Comparison of ENCODE assay signal across 1 cellular context in the genomic region with DNA sequence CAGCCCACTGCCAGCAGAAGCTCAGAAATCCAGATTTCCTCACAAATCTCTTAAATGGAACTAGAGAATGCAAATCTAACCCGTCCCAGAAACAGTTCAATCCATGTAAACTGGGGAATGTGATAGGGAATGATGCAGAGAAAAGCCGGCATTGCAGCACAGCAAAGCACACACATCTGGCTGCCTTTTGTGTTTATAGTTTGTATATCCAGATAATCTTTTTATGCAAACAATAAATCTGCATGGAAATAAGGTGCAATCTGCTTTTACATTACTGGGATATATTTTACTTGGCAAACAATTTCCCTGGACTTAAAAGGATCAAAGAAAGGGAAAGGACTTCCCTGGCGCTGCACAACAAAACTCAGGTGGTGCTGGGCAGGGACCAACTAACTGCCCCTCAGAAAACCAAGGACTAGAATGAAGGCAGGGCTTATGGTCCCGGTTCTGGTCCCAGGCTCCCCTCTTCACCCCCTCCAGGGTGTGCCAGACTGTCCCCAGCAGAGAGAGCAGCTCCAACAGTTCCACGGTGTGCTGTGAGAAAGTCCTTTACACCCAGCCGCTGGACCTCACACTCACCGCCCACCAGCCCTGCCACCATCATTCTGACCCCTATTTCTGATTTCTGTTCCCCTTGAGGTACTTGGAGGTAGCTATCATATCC.
TF ChIP-seq lines count a peak whose summit lies in the region.

No MANE protein-coding gene starts in this region.

TF ChIP-seq in HepG2, 621 proteins besides CTCF, POLR2A, EP300 and RAD21:
- no peak for TF ChIP-seq MAFF (IDR thresholded peaks at IDR 0.05; ENCODE audit: low read depth, low read length)
- TF ChIP-seq RBFOX2 (IDR thresholded peaks at IDR 0.05; ENCODE audit: low read depth, low read length), result peak; percentile 41; the same call in 1 of the 2 replicates
- TF ChIP-seq, protein P1, sequence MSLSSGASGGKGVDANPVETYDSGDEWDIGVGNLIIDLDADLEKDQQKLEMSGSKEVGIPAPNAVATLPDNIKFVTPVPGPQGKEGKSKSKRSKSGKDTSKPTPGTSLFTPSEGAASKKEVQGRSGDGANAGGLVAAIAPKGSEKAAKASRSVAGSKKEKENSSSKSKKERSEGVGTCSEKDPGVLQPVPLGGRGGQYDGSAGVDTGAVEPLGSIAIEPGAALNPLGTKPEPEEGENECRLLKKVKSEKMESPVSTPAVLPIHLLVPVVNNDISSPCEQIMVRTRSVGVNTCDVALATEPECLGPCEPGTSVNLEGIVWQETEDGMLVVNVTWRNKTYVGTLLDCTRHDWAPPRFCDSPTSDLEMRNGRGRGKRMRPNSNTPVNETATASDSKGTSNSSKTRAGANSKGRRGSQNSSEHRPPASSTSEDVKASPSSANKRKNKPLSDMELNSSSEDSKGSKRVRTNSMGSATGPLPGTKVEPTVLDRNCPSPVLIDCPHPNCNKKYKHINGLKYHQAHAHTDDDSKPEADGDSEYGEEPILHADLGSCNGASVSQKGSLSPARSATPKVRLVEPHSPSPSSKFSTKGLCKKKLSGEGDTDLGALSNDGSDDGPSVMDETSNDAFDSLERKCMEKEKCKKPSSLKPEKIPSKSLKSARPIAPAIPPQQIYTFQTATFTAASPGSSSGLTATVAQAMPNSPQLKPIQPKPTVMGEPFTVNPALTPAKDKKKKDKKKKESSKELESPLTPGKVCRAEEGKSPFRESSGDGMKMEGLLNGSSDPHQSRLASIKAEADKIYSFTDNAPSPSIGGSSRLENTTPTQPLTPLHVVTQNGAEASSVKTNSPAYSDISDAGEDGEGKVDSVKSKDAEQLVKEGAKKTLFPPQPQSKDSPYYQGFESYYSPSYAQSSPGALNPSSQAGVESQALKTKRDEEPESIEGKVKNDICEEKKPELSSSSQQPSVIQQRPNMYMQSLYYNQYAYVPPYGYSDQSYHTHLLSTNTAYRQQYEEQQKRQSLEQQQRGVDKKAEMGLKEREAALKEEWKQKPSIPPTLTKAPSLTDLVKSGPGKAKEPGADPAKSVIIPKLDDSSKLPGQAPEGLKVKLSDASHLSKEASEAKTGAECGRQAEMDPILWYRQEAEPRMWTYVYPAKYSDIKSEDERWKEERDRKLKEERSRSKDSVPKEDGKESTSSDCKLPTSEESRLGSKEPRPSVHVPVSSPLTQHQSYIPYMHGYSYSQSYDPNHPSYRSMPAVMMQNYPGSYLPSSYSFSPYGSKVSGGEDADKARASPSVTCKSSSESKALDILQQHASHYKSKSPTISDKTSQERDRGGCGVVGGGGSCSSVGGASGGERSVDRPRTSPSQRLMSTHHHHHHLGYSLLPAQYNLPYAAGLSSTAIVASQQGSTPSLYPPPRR (CRISPR knock-in tag; IDR thresholded peaks at IDR 0.05; ENCODE audit: borderline replicate concordance), result no peak
- 0 out of 2 replicates have a peak, but pooled peaks have one; percentile 17 for TF ChIP-seq ZFP36L1 (CRISPR knock-in tag; IDR thresholded peaks at IDR 0.05)
- TF ChIP-seq XBP1 (CRISPR knock-in tag; IDR thresholded peaks at IDR 0.05), result no peak
- TF ChIP-seq SRSF4 (IDR thresholded peaks at IDR 0.05; ENCODE audit: low read depth, low read length, poor library complexity, severe bottlenecking), result no peak
- no peak for TF ChIP-seq RCOR2 (CRISPR knock-in tag; IDR thresholded peaks at IDR 0.05)
- TF ChIP-seq REXO4 (CRISPR knock-in tag; IDR thresholded peaks at IDR 0.05; ENCODE audit: borderline replicate concordance), result no peak
- TF ChIP-seq XRCC5 (optimal IDR thresholded peaks at IDR 0.05; ENCODE audit: low read length), result no peak
- TF ChIP-seq, protein P2, sequence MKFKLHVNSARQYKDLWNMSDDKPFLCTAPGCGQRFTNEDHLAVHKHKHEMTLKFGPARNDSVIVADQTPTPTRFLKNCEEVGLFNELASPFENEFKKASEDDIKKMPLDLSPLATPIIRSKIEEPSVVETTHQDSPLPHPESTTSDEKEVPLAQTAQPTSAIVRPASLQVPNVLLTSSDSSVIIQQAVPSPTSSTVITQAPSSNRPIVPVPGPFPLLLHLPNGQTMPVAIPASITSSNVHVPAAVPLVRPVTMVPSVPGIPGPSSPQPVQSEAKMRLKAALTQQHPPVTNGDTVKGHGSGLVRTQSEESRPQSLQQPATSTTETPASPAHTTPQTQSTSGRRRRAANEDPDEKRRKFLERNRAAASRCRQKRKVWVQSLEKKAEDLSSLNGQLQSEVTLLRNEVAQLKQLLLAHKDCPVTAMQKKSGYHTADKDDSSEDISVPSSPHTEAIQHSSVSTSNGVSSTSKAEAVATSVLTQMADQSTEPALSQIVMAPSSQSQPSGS (CRISPR knock-in tag; IDR thresholded peaks at IDR 0.05), result 0 out of 2 replicates have a peak, but pooled peaks have one; percentile 3
- TF ChIP-seq ELF3 (CRISPR knock-in tag; IDR thresholded peaks at IDR 0.05), result no peak
- 0 out of 2 replicates have a peak, but pooled peaks have one; percentile 12 for TF ChIP-seq ZNF430 (CRISPR knock-in tag; IDR thresholded peaks at IDR 0.05)
- TF ChIP-seq EHMT2 (IDR thresholded peaks at IDR 0.05; ENCODE audit: borderline replicate concordance, low read depth, low read length), result no peak
- TF ChIP-seq GATAD1 (CRISPR knock-in tag; IDR thresholded peaks at IDR 0.05), result no peak; the same call in 1 of the 2 replicates
- TF ChIP-seq TCF12 (IDR thresholded peaks at IDR 0.05), result no peak
- TF ChIP-seq TCF12 (CRISPR knock-in tag; IDR thresholded peaks at IDR 0.05), result no peak
- TF ChIP-seq KDM4B (CRISPR knock-in tag; IDR thresholded peaks at IDR 0.05), result no peak
- TF ChIP-seq, protein P3, sequence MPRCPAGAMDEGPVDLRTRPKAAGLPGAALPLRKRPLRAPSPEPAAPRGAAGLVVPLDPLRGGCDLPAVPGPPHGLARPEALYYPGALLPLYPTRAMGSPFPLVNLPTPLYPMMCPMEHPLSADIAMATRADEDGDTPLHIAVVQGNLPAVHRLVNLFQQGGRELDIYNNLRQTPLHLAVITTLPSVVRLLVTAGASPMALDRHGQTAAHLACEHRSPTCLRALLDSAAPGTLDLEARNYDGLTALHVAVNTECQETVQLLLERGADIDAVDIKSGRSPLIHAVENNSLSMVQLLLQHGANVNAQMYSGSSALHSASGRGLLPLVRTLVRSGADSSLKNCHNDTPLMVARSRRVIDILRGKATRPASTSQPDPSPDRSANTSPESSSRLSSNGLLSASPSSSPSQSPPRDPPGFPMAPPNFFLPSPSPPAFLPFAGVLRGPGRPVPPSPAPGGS (CRISPR knock-in tag; IDR thresholded peaks at IDR 0.05), result no peak
- no peak for TF ChIP-seq ZMYM4 (CRISPR knock-in tag; IDR thresholded peaks at IDR 0.05)
- TF ChIP-seq ZNF660 (CRISPR knock-in tag; IDR thresholded peaks at IDR 0.05; ENCODE audit: borderline replicate concordance, low read depth), result no peak
- TF ChIP-seq, protein P4, sequence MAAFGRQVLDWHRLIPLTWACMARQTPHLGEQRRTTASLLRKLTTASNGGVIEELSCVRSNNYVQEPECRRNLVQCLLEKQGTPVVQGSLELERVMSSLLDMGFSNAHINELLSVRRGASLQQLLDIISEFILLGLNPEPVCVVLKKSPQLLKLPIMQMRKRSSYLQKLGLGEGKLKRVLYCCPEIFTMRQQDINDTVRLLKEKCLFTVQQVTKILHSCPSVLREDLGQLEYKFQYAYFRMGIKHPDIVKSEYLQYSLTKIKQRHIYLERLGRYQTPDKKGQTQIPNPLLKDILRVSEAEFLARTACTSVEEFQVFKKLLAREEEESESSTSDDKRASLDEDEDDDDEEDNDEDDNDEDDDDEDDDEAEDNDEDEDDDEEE (CRISPR knock-in tag; IDR thresholded peaks at IDR 0.05), result no peak
- TF ChIP-seq ZNF879 (CRISPR knock-in tag; IDR thresholded peaks at IDR 0.05), result no peak
- 0 out of 2 replicates have a peak, but pooled peaks have one; percentile 21 for TF ChIP-seq HDAC1 (CRISPR knock-in tag; IDR thresholded peaks at IDR 0.05)
- TF ChIP-seq PHF21A (CRISPR knock-in tag; IDR thresholded peaks at IDR 0.05), result 0 out of 2 replicates have a peak, but pooled peaks have one; percentile 28
- TF ChIP-seq, protein P5, sequence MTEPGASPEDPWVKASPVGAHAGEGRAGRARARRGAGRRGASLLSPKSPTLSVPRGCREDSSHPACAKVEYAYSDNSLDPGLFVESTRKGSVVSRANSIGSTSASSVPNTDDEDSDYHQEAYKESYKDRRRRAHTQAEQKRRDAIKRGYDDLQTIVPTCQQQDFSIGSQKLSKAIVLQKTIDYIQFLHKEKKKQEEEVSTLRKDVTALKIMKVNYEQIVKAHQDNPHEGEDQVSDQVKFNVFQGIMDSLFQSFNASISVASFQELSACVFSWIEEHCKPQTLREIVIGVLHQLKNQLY (CRISPR knock-in tag; IDR thresholded peaks at IDR 0.05), result no peak
- TF ChIP-seq ZNF292 (CRISPR knock-in tag; IDR thresholded peaks at IDR 0.05; ENCODE audit: borderline replicate concordance, low read depth), result 0 out of 2 replicates have a peak, but pooled peaks have one; percentile 9
- TF ChIP-seq ZKSCAN8 (CRISPR knock-in tag; IDR thresholded peaks at IDR 0.05; ENCODE audit: borderline replicate concordance), result 0 out of 2 replicates have a peak, but pooled peaks have one; percentile 14
- 0 out of 2 replicates have a peak, but pooled peaks have one; percentile 7 for TF ChIP-seq KLF12 (CRISPR knock-in tag; IDR thresholded peaks at IDR 0.05; ENCODE audit: borderline replicate concordance)
- TF ChIP-seq SP5 (CRISPR knock-in tag; IDR thresholded peaks at IDR 0.05; ENCODE audit: borderline replicate concordance, low read depth), result no peak
- no peak for TF ChIP-seq ZFP37 (CRISPR knock-in tag; IDR thresholded peaks at IDR 0.05; ENCODE audit: borderline replicate concordance)
- no peak for TF ChIP-seq TCF7 (IDR thresholded peaks at IDR 0.05; ENCODE audit: low read depth)
- 0 out of 2 replicates have a peak, but pooled peaks have one; percentile 9 for TF ChIP-seq NFKBIZ (CRISPR knock-in tag; IDR thresholded peaks at IDR 0.05)
- TF ChIP-seq POLR2AphosphoS2 (IDR thresholded peaks at IDR 0.05; ENCODE audit: low read depth, low read length), result 0 out of 2 replicates have a peak, but pooled peaks have one; percentile 39
- no peak for TF ChIP-seq FOXA3 (CRISPR knock-in tag; IDR thresholded peaks at IDR 0.05)
- 0 out of 2 replicates have a peak, but pooled peaks have one; percentile 2 for TF ChIP-seq PPARG (CRISPR knock-in tag; conservative IDR thresholded peaks at IDR 0.05)
